16 cellular contexts compared by ENCODE assay signal in genomic region chr10:50452603-50453002, GRCh38.
DNase-seq lines count a peak whose midpoint lies in the region; ATAC-seq, FAIRE-seq and TF ChIP-seq lines count a peak whose summit lies in the region.
"Had no signal": no experiment of that assay in that cellular context is flagged by ENCODE, and none has a peak within 500 bp of the region (broad histone marks: within the 10 kb centered on the region; RNA-seq: fewer than 3 reads in every experiment).

No MANE protein-coding gene starts in this region.

- no peak for DNase-seq in GM12891 (ENCODE audit: insufficient read length, low spot score)
- DNase-seq in WTC11 (ENCODE audit: low spot score) = no peak
- no peak for DNase-seq in GM19240 (ENCODE audit: insufficient read length, low spot score)
- DNase-seq in natural killer cell treated with Interleukin-12 subunit alpha and Interleukin-12 subunit beta and Interleukin-15 and Interleukin-18, amount 100 ng/mL, for 72 hours (ENCODE audit: low spot score) = no peak
- no peak for DNase-seq in RWPE1 (ENCODE audit: low spot score)
- DNase-seq in HTR-8/SVneo (ENCODE audit: insufficient read length, low spot score) = no peak
- DNase-seq: activated CD4-positive, alpha-beta T cell treated with anti-CD3 and anti-CD28 coated beads, Interleukin-2, amount 50 U/mL, for 48 hours; activated effector memory CD4-positive, alpha-beta T cell treated with anti-CD3 and anti-CD28 coated beads, Interleukin-2, amount 50 U/mL, for 16 hours; cortex of kidney; NCI-H2029 treated with DMSO at 0.1 percent for 48 hours; NCI-H69 had no signal

- TF ChIP-seq POLR2A in GM12891 (IDR thresholded peaks at IDR 0.05; ENCODE audit: low read depth, low read length) = no peak

- FAIRE-seq in GM12891 (lab: Jason Lieb, UNC) = peak; percentile 35
- no peak for FAIRE-seq in HTR-8/SVneo (lab: Jason Lieb, UNC)
- FAIRE-seq: astrocyte had no signal

- ATAC-seq in GM21390 (IDR thresholded peaks at IDR 0.05; ENCODE audit: unreplicated experiment) (peak; percentile 41), HG03460 (IDR thresholded peaks at IDR 0.05; ENCODE audit: unreplicated experiment) (peak; percentile 34), WTC11 (no peak)
- ATAC-seq in natural killer cell treated with Interleukin-12 subunit alpha and Interleukin-12 subunit beta and Interleukin-15 and Interleukin-18, amount 100 ng/mL, for 72 hours = no peak

- peak overlapping the region; percentile 63 for H3K27ac Mint-ChIP-seq in WTC11
- H3K27ac Mint-ChIP-seq in natural killer cell treated with Interleukin-12 subunit alpha and Interleukin-12 subunit beta and Interleukin-15 and Interleukin-18, amount 100 ng/mL, for 72 hours = no peak overlapping the region
- H3K27ac Mint-ChIP-seq: progenitor cell of endocrine pancreas had no signal

- TF ChIP-seq CTCF in WTC11 (IDR thresholded peaks at IDR 0.05) = no peak
- no peak for TF ChIP-seq CTCF in RWPE1 (conservative IDR thresholded peaks at IDR 0.05; ENCODE audit: low read depth)

- H3K4me3 Mint-ChIP-seq in WTC11 = no peak overlapping the region
- no peak overlapping the region for H3K4me3 Mint-ChIP-seq in natural killer cell treated with Interleukin-12 subunit alpha and Interleukin-12 subunit beta and Interleukin-15 and Interleukin-18, amount 100 ng/mL, for 72 hours

- POLR2A ChIA-PET in WTC11 (lab: Charles Lee) = no interaction called here
- POLR2A ChIA-PET in RWPE1 (lab: Yijun Ruan, JAX; ENCODE audit: low non-redundant PET) = no interaction called here

- H3K4me1 Mint-ChIP-seq in WTC11 = peaks cover 15% of the 10 kb centered on the region
- H3K4me1 Mint-ChIP-seq in natural killer cell treated with Interleukin-12 subunit alpha and Interleukin-12 subunit beta and Interleukin-15 and Interleukin-18, amount 100 ng/mL, for 72 hours (ENCODE audit: low read depth in 2 of 2) = peaks cover 11 to 16% of the 10 kb centered on the region in 2 donors

- H3K36me3 Mint-ChIP-seq in WTC11 = peaks cover 3% of the 10 kb centered on the region
- no peaks in the 10 kb centered on the region for H3K36me3 Mint-ChIP-seq in natural killer cell treated with Interleukin-12 subunit alpha and Interleukin-12 subunit beta and Interleukin-15 and Interleukin-18, amount 100 ng/mL, for 72 hours

- H3K27ac ChIP-seq in RWPE1 = no peak overlapping the region
- H3K27ac ChIP-seq: esophagus muscularis mucosa had no signal

- H3K9me3 Mint-ChIP-seq in WTC11 = peaks cover 3% of the 10 kb centered on the region
- no peaks in the 10 kb centered on the region for H3K9me3 Mint-ChIP-seq in natural killer cell treated with Interleukin-12 subunit alpha and Interleukin-12 subunit beta and Interleukin-15 and Interleukin-18, amount 100 ng/mL, for 72 hours

- CTCF ChIA-PET in WTC11 (lab: Charles Lee) (no interaction called here), RWPE1 (lab: Yijun Ruan, JAX) (no interaction called here)

- no peaks in the 10 kb centered on the region for H3K27me3 Mint-ChIP-seq in WTC11 (ENCODE audit: low read depth)
- no peaks in the 10 kb centered on the region for H3K27me3 Mint-ChIP-seq in natural killer cell treated with Interleukin-12 subunit alpha and Interleukin-12 subunit beta and Interleukin-15 and Interleukin-18, amount 100 ng/mL, for 72 hours
- H3K27me3 Mint-ChIP-seq: progenitor cell of endocrine pancreas had no signal

TF ChIP-seq in GM12891, 5 proteins besides CTCF, POLR2A, EP300 and RAD21:
- TF ChIP-seq POU2F2 (IDR thresholded peaks at IDR 0.05; ENCODE audit: low read depth, low read length) (no peak), SPI1 (IDR thresholded peaks at IDR 0.05; ENCODE audit: low read depth, low read length) (peak; percentile 95), TAF1 (IDR thresholded peaks at IDR 0.05; ENCODE audit: low read depth, low read length) (no peak), POLR2AphosphoS5 (IDR thresholded peaks at IDR 0.05; ENCODE audit: low read depth, low read length) (no peak)

TF ChIP-seq in WTC11, 78 proteins besides CTCF, POLR2A, EP300 and RAD21:
- TF ChIP-seq GTF2I (CRISPR knock-in tag; conservative IDR thresholded peaks at IDR 0.05) = no peak
- no peak for TF ChIP-seq EMX1 (CRISPR knock-in tag; IDR thresholded peaks at IDR 0.05)
- TF ChIP-seq USF1 (CRISPR knock-in tag; IDR thresholded peaks at IDR 0.05) = no peak
- no peak for TF ChIP-seq GABPB1 (CRISPR knock-in tag; IDR thresholded peaks at IDR 0.05)
- TF ChIP-seq, protein P1, sequence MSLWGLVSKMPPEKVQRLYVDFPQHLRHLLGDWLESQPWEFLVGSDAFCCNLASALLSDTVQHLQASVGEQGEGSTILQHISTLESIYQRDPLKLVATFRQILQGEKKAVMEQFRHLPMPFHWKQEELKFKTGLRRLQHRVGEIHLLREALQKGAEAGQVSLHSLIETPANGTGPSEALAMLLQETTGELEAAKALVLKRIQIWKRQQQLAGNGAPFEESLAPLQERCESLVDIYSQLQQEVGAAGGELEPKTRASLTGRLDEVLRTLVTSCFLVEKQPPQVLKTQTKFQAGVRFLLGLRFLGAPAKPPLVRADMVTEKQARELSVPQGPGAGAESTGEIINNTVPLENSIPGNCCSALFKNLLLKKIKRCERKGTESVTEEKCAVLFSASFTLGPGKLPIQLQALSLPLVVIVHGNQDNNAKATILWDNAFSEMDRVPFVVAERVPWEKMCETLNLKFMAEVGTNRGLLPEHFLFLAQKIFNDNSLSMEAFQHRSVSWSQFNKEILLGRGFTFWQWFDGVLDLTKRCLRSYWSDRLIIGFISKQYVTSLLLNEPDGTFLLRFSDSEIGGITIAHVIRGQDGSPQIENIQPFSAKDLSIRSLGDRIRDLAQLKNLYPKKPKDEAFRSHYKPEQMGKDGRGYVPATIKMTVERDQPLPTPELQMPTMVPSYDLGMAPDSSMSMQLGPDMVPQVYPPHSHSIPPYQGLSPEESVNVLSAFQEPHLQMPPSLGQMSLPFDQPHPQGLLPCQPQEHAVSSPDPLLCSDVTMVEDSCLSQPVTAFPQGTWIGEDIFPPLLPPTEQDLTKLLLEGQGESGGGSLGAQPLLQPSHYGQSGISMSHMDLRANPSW (CRISPR knock-in tag; conservative IDR thresholded peaks at IDR 0.05; ENCODE audit: low read depth) = no peak
- TF ChIP-seq RORB (CRISPR knock-in tag; IDR thresholded peaks at IDR 0.05) = no peak
- no peak for TF ChIP-seq KAT7 (CRISPR knock-in tag; IDR thresholded peaks at IDR 0.05; ENCODE audit: borderline replicate concordance)
- TF ChIP-seq ZNF416 (CRISPR knock-in tag; IDR thresholded peaks at IDR 0.05) = no peak
- no peak for TF ChIP-seq ZBTB21 (CRISPR knock-in tag; IDR thresholded peaks at IDR 0.05; ENCODE audit: borderline replicate concordance)
- no peak for TF ChIP-seq ZNF232 (CRISPR knock-in tag; IDR thresholded peaks at IDR 0.05)
- TF ChIP-seq, protein P2, sequence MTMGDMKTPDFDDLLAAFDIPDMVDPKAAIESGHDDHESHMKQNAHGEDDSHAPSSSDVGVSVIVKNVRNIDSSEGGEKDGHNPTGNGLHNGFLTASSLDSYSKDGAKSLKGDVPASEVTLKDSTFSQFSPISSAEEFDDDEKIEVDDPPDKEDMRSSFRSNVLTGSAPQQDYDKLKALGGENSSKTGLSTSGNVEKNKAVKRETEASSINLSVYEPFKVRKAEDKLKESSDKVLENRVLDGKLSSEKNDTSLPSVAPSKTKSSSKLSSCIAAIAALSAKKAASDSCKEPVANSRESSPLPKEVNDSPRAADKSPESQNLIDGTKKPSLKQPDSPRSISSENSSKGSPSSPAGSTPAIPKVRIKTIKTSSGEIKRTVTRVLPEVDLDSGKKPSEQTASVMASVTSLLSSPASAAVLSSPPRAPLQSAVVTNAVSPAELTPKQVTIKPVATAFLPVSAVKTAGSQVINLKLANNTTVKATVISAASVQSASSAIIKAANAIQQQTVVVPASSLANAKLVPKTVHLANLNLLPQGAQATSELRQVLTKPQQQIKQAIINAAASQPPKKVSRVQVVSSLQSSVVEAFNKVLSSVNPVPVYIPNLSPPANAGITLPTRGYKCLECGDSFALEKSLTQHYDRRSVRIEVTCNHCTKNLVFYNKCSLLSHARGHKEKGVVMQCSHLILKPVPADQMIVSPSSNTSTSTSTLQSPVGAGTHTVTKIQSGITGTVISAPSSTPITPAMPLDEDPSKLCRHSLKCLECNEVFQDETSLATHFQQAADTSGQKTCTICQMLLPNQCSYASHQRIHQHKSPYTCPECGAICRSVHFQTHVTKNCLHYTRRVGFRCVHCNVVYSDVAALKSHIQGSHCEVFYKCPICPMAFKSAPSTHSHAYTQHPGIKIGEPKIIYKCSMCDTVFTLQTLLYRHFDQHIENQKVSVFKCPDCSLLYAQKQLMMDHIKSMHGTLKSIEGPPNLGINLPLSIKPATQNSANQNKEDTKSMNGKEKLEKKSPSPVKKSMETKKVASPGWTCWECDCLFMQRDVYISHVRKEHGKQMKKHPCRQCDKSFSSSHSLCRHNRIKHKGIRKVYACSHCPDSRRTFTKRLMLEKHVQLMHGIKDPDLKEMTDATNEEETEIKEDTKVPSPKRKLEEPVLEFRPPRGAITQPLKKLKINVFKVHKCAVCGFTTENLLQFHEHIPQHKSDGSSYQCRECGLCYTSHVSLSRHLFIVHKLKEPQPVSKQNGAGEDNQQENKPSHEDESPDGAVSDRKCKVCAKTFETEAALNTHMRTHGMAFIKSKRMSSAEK (CRISPR knock-in tag; IDR thresholded peaks at IDR 0.05; ENCODE audit: borderline replicate concordance) = no peak
- TF ChIP-seq SP1 (CRISPR knock-in tag; conservative IDR thresholded peaks at IDR 0.05) = no peak
- no peak for TF ChIP-seq ATF1 (CRISPR knock-in tag; IDR thresholded peaks at IDR 0.05)
- no peak for TF ChIP-seq JUN (CRISPR knock-in tag; IDR thresholded peaks at IDR 0.05)
- no peak for TF ChIP-seq FOXJ3 (CRISPR knock-in tag; IDR thresholded peaks at IDR 0.05; ENCODE audit: borderline replicate concordance)
- TF ChIP-seq ESRRA (CRISPR knock-in tag; IDR thresholded peaks at IDR 0.05; ENCODE audit: borderline replicate concordance) = no peak
- TF ChIP-seq ZNF121 (CRISPR knock-in tag; IDR thresholded peaks at IDR 0.05) = no peak
TF ChIP-seq in WTC11: peak in this region for 0.

Comparison
In these comparisons a context has a peak if more than half of its experiments do, and no peak if none do; other contexts are left out.
1. ATAC-seq: peak in GM21390 (single experiment) and HG03460 (single experiment); none in WTC11 (single experiment) and natural killer cell treated with Interleukin-12 subunit alpha and Interleukin-12 subunit beta and Interleukin-15 and Interleukin-18, amount 100 ng/mL, for 72 hours (0 of 2).